21 cellular contexts compared by ENCODE assay signal in the genomic region with DNA sequence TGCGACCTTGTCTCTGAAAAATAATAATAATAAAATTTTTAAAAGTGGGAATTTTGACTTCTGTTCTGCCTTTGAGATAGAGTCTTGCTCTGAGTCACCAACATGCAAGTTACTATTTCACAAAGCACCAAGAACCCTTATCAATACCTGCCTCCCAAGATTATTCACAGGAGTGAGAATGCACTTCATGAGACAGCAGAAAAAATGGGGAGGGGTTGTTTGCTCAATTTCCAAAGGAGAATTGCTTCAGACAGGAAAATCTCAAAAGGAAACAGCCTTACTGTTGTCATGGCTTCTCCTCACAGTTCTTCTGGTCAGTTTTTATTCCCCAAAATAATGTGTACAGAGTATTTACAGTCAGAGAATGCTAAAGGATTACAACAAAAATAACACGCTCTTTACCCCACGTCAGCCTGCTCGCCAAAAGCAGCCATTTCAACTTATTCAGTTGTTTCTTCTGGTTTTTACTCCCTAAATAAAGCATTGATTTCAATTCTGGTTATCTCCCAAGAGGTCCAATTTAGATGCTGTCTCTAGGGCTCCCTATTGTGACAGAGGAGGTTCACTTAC.
DNase-seq lines count a peak whose midpoint lies in the region; ATAC-seq, FAIRE-seq and TF ChIP-seq lines count a peak whose summit lies in the region.
"Had no signal": no experiment of that assay in that cellular context is flagged by ENCODE, and none has a peak within 500 bp of the region (broad histone marks: within the 10 kb centered on the region; RNA-seq: fewer than 3 reads in every experiment).

No MANE protein-coding gene starts in this region.

- no peaks in the 10 kb centered on the region for H3K79me2 ChIP-seq in PC-3 (ENCODE audit: low read length)

- no peak for FAIRE-seq in frontal cortex (lab: Jason Lieb, UNC)
- FAIRE-seq: G401.6, H1 had no signal

- DNase-seq in PC-3 = peak; percentile 15
- peak; percentile 57 for DNase-seq in fibroblast of the aortic adventitia (ENCODE audit: low read depth)
- no peak for DNase-seq in LoVo (ENCODE audit: low spot score)
- DNase-seq in NCI-H2196 treated with DMSO at 0.1 percent for 48 hours (lab: John Stamatoyannopoulos, UW; ENCODE audit: unreplicated experiment) = no peak
- no peak for DNase-seq in frontal cortex (ENCODE audit: low spot score in 2 of 2)
- DNase-seq in naive thymus-derived CD8-positive, alpha-beta T cell = no peak
- DNase-seq: activated CD4-positive, alpha-beta T cell treated with anti-CD3 and anti-CD28 coated beads for 48 hours; activated gamma-delta T cell; endodermal cell; foreskin fibroblast; left cardiac atrium; mucosa of descending colon; NCI-H1694; NCI-H345; stimulated activated CD4-positive, alpha-beta T cell treated with anti-CD3 and anti-CD28 coated beads, Interleukin-4, amount 100 ng/mL, for 1 hour; T1000 had no signal

- H3K4me2 ChIP-seq in BLaER1 = peak overlapping the region; percentile 20; the same call in 1 of the 2 replicates
- no peak overlapping the region for H3K4me2 ChIP-seq in PC-3 (ENCODE audit: low read length)

- BruUV-seq in PC-3 (replicated peaks; lab: Mats Ljungman, UMichigan) = no TSS peak

- no peak overlapping the region for H3K4me3 ChIP-seq in BLaER1
- no peak overlapping the region for H3K4me3 ChIP-seq in PC-3 (ENCODE audit: low read length)
- no peak overlapping the region for H3K4me3 ChIP-seq in fibroblast of the aortic adventitia (ENCODE audit: low read depth, low read length)
- H3K4me3 ChIP-seq: mucosa of descending colon, SJSA1 had no signal

- H3K9me3 Mint-ChIP-seq in naive thymus-derived CD8-positive, alpha-beta T cell = peaks cover 0 to 18% (median 2%) of the 10 kb centered on the region in 9 donors

- peaks cover 3% of the 10 kb centered on the region for H3F3A ChIP-seq in PC-3 (ENCODE audit: low read length, unreplicated experiment)

- H3K27me3 Mint-ChIP-seq in naive thymus-derived CD8-positive, alpha-beta T cell = peaks cover 0 to 15% (median 7%) of the 10 kb centered on the region in 5 donors

- ATAC-seq in GM18502 (IDR thresholded peaks at IDR 0.05; ENCODE audit: poor library complexity, unreplicated experiment) = peak; percentile 2
- ATAC-seq in PC-3 = no peak
- no peak for ATAC-seq in naive thymus-derived CD8-positive, alpha-beta T cell

- CTCF ChIA-PET in PC-3 (lab: Charles Lee) = no interaction called here

- POLR2A ChIA-PET in PC-3 (lab: Charles Lee; ENCODE audit: unreplicated experiment) = no interaction called here
- POLR2A ChIA-PET in naive thymus-derived CD8-positive, alpha-beta T cell (lab: Charles Lee) = no interaction called here

- no peak overlapping the region for H3K4me3 Mint-ChIP-seq in naive thymus-derived CD8-positive, alpha-beta T cell
- H3K4me3 Mint-ChIP-seq: endodermal cell had no signal

- H3K9me2 ChIP-seq in PC-3 (replicated peaks; ENCODE audit: low read length) = no peaks in the 10 kb centered on the region

- H3K36me3 Mint-ChIP-seq in naive thymus-derived CD8-positive, alpha-beta T cell = peaks cover 0 to 4% (median 2%) of the 10 kb centered on the region in 3 donors

- TF ChIP-seq CTCF in PC-3 (conservative IDR thresholded peaks at IDR 0.05; ENCODE audit: low read depth, low read length) (no peak), fibroblast of the aortic adventitia (IDR thresholded peaks at IDR 0.05; ENCODE audit: insufficient read depth, low read length) (no peak)

- peaks cover 48% of the 10 kb centered on the region for H3K9me3 ChIP-seq in BLaER1
- no peaks in the 10 kb centered on the region for H3K9me3 ChIP-seq in PC-3 (ENCODE audit: low read length)
- H3K9me3 ChIP-seq: mucosa of descending colon had no signal

- intact Hi-C loops in PC-3 (cut with micrococcal nuclease) = no loop called here

- peaks cover 14 to 49% (median 23%) of the 10 kb centered on the region in 4 donors for H3K4me1 Mint-ChIP-seq in naive thymus-derived CD8-positive, alpha-beta T cell

- H4K20me1 ChIP-seq in BLaER1 (peaks cover 16% of the 10 kb centered on the region; the same call in 1 of the 2 replicates), PC-3 (ENCODE audit: low read length) (no peaks in the 10 kb centered on the region)

- 0 out of 2 replicates have a peak, but pooled peaks cover 6% of the 10 kb centered on the region for H3K36me3 ChIP-seq in BLaER1
- no peaks in the 10 kb centered on the region for H3K36me3 ChIP-seq in PC-3 (ENCODE audit: low read depth, low read length)
- H3K36me3 ChIP-seq: SJSA1 had no signal

- peaks cover 51% of the 10 kb centered on the region for H3K4me1 ChIP-seq in BLaER1
- H3K4me1 ChIP-seq in PC-3 (ENCODE audit: insufficient read depth, low read length) = peaks cover 22% of the 10 kb centered on the region

- no peaks in the 10 kb centered on the region for H3K27me3 ChIP-seq in BLaER1
- H3K27me3 ChIP-seq in PC-3 (ENCODE audit: low read length) = no peaks in the 10 kb centered on the region
- H3K27me3 ChIP-seq: SJSA1 had no signal

- H3K27ac Mint-ChIP-seq in naive thymus-derived CD8-positive, alpha-beta T cell = peak overlapping the region in 1 of 10 donors; percentile 17
- H3K27ac Mint-ChIP-seq: endodermal cell had no signal

- H3K27ac ChIP-seq in BLaER1 = no peak overlapping the region
- H3K27ac ChIP-seq in PC-3 (ENCODE audit: low read length) = no peak overlapping the region
- H3K27ac ChIP-seq: SJSA1 had no signal

- H3K9ac ChIP-seq in BLaER1 = no peak overlapping the region
- H3K9ac ChIP-seq in PC-3 (ENCODE audit: low read length) = no peak overlapping the region

- H2AFZ ChIP-seq in PC-3 (ENCODE audit: low read length) = no peak overlapping the region

Comparison
In these comparisons a context has a peak if more than half of its experiments do, and no peak if none do; other contexts are left out.
1. DNase-seq: peak in PC-3 (single experiment) and fibroblast of the aortic adventitia (single experiment); none in LoVo (single experiment), NCI-H2196 treated with DMSO at 0.1 percent for 48 hours (single experiment), frontal cortex (0 of 2) and naive thymus-derived CD8-positive, alpha-beta T cell (0 of 10).